ENCODE assay signal across 1 cellular context in the genomic region with DNA sequence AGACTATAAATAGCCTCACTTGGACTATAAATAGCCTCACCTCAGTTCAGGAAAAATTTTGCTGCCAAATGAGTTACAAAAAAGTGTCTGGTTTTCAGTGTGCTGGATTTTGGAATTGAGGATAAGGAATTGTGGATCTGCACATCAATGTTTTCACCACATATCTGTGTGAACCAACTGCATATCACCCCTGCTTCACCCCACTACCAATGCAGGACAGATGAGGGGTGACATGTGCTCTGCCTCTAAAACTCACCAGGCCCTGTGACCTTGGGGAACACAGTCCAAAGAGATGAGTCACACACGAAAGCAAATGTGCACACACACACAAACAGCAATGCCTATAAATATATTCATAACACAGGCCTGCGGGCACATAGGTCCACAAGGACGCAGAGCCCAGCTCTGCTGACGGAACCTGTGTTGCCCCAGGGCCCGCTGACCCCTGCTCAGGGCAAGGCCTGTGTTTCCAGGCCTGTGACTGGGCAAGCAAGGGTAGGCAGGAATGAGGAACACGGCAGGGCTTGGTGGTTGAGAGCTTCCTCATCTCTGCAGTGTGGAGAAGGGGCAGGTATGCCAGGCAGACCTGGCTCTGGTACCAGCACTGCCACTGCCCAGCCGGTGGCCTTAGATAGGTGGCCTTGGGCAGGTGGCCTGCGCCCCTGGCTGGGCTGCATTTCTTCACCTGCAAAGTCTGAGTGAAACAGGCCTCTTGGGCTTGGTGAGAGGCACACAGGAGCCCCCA.
TF ChIP-seq lines count a peak whose summit lies in the region.

No MANE protein-coding gene starts in this region.

TF ChIP-seq in HepG2, 621 proteins besides CTCF, POLR2A, EP300 and RAD21 (continued from another document and continues in another):
- TF ChIP-seq KIAA2018 (CRISPR knock-in tag; IDR thresholded peaks at IDR 0.05; ENCODE audit: borderline replicate concordance): no peak
- peak; percentile 92 for TF ChIP-seq GATAD2A (CRISPR knock-in tag; IDR thresholded peaks at IDR 0.05)
- no peak for TF ChIP-seq SUZ12 (IDR thresholded peaks at IDR 0.05; ENCODE audit: low read depth, low read length)
- no peak for TF ChIP-seq MED8 (CRISPR knock-in tag; IDR thresholded peaks at IDR 0.05; ENCODE audit: insufficient replicate concordance)
- TF ChIP-seq ZNF790 (CRISPR knock-in tag; IDR thresholded peaks at IDR 0.05; ENCODE audit: borderline replicate concordance): no peak
- TF ChIP-seq RFXAP (CRISPR knock-in tag; IDR thresholded peaks at IDR 0.05; ENCODE audit: borderline replicate concordance): peak; percentile 56; the same call in 1 of the 2 replicates
- TF ChIP-seq THRA (CRISPR knock-in tag; IDR thresholded peaks at IDR 0.05; ENCODE audit: borderline replicate concordance): peak; percentile 91; the same call in 1 of the 2 replicates
- TF ChIP-seq ZBTB42 (CRISPR knock-in tag; IDR thresholded peaks at IDR 0.05): no peak
- TF ChIP-seq, protein P1, sequence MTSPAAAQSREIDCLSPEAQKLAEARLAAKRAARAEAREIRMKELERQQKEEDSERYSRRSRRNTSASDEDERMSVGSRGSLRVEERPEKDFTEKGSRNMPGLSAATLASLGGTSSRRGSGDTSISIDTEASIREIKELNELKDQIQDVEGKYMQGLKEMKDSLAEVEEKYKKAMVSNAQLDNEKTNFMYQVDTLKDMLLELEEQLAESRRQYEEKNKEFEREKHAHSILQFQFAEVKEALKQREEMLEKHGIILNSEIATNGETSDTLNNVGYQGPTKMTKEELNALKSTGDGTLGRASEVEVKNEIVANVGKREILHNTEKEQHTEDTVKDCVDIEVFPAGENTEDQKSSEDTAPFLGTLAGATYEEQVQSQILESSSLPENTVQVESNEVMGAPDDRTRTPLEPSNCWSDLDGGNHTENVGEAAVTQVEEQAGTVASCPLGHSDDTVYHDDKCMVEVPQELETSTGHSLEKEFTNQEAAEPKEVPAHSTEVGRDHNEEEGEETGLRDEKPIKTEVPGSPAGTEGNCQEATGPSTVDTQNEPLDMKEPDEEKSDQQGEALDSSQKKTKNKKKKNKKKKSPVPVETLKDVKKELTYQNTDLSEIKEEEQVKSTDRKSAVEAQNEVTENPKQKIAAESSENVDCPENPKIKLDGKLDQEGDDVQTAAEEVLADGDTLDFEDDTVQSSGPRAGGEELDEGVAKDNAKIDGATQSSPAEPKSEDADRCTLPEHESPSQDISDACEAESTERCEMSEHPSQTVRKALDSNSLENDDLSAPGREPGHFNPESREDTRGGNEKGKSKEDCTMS (CRISPR knock-in tag; conservative IDR thresholded peaks at IDR 0.05): no peak
- TF ChIP-seq PHF21A (CRISPR knock-in tag; IDR thresholded peaks at IDR 0.05): peak; percentile 63
- no peak for TF ChIP-seq MTA3 (CRISPR knock-in tag; IDR thresholded peaks at IDR 0.05)
- TF ChIP-seq, protein P2, sequence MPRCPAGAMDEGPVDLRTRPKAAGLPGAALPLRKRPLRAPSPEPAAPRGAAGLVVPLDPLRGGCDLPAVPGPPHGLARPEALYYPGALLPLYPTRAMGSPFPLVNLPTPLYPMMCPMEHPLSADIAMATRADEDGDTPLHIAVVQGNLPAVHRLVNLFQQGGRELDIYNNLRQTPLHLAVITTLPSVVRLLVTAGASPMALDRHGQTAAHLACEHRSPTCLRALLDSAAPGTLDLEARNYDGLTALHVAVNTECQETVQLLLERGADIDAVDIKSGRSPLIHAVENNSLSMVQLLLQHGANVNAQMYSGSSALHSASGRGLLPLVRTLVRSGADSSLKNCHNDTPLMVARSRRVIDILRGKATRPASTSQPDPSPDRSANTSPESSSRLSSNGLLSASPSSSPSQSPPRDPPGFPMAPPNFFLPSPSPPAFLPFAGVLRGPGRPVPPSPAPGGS (CRISPR knock-in tag; IDR thresholded peaks at IDR 0.05): no peak
- no peak for TF ChIP-seq GTF2F1 (IDR thresholded peaks at IDR 0.05; ENCODE audit: low read length)
- no peak for TF ChIP-seq SCMH1 (CRISPR knock-in tag; IDR thresholded peaks at IDR 0.05; ENCODE audit: borderline replicate concordance)
- peak; percentile 67; the same call in 1 of the 2 replicates for TF ChIP-seq DPF2 (CRISPR knock-in tag; IDR thresholded peaks at IDR 0.05; ENCODE audit: borderline replicate concordance, low read depth)
- TF ChIP-seq NR1H2 (CRISPR knock-in tag; IDR thresholded peaks at IDR 0.05; ENCODE audit: borderline replicate concordance, low read depth): no peak
- peak; percentile 52; the same call in 1 of the 2 replicates for TF ChIP-seq GABPB1 (CRISPR knock-in tag; IDR thresholded peaks at IDR 0.05)
- TF ChIP-seq ATRX (CRISPR knock-in tag; IDR thresholded peaks at IDR 0.05; ENCODE audit: borderline replicate concordance): no peak
- TF ChIP-seq SMC3 (IDR thresholded peaks at IDR 0.05; ENCODE audit: low read length): no peak
- TF ChIP-seq NFE2 (CRISPR knock-in tag; IDR thresholded peaks at IDR 0.05): no peak
- TF ChIP-seq, protein P3, sequence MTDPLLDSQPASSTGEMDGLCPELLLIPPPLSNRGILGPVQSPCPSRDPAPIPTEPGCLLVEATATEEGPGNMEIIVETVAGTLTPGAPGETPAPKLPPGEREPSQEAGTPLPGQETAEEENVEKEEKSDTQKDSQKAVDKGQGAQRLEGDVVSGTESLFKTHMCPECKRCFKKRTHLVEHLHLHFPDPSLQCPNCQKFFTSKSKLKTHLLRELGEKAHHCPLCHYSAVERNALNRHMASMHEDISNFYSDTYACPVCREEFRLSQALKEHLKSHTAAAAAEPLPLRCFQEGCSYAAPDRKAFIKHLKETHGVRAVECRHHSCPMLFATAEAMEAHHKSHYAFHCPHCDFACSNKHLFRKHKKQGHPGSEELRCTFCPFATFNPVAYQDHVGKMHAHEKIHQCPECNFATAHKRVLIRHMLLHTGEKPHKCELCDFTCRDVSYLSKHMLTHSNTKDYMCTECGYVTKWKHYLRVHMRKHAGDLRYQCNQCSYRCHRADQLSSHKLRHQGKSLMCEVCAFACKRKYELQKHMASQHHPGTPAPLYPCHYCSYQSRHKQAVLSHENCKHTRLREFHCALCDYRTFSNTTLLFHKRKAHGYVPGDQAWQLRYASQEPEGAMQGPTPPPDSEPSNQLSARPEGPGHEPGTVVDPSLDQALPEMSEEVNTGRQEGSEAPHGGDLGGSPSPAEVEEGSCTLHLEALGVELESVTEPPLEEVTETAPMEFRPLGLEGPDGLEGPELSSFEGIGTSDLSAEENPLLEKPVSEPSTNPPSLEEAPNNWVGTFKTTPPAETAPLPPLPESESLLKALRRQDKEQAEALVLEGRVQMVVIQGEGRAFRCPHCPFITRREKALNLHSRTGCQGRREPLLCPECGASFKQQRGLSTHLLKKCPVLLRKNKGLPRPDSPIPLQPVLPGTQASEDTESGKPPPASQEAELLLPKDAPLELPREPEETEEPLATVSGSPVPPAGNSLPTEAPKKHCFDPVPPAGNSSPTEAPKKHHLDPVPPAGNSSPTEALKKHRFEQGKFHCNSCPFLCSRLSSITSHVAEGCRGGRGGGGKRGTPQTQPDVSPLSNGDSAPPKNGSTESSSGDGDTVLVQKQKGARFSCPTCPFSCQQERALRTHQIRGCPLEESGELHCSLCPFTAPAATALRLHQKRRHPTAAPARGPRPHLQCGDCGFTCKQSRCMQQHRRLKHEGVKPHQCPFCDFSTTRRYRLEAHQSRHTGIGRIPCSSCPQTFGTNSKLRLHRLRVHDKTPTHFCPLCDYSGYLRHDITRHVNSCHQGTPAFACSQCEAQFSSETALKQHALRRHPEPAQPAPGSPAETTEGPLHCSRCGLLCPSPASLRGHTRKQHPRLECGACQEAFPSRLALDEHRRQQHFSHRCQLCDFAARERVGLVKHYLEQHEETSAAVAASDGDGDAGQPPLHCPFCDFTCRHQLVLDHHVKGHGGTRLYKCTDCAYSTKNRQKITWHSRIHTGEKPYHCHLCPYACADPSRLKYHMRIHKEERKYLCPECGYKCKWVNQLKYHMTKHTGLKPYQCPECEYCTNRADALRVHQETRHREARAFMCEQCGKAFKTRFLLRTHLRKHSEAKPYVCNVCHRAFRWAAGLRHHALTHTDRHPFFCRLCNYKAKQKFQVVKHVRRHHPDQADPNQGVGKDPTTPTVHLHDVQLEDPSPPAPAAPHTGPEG (CRISPR knock-in tag; IDR thresholded peaks at IDR 0.05): 0 out of 2 replicates have a peak, but pooled peaks have one; percentile 48
- TF ChIP-seq KDM4B (CRISPR knock-in tag; IDR thresholded peaks at IDR 0.05): no peak
- TF ChIP-seq ZNF34 (CRISPR knock-in tag; IDR thresholded peaks at IDR 0.05; ENCODE audit: borderline replicate concordance): no peak
- peak; percentile 58 for TF ChIP-seq CREB1 (IDR thresholded peaks at IDR 0.05)
- TF ChIP-seq CREB1 (CRISPR knock-in tag; IDR thresholded peaks at IDR 0.05): no peak
- no peak for TF ChIP-seq PHB2 (IDR thresholded peaks at IDR 0.05; ENCODE audit: partially characterized antibody)
- no peak for TF ChIP-seq ISX (CRISPR knock-in tag; conservative IDR thresholded peaks at IDR 0.05)
- no peak for TF ChIP-seq ZNF761 (CRISPR knock-in tag; conservative IDR thresholded peaks at IDR 0.05)
- TF ChIP-seq LBX2 (CRISPR knock-in tag; IDR thresholded peaks at IDR 0.05; ENCODE audit: borderline replicate concordance): no peak
- TF ChIP-seq TBL1XR1 (IDR thresholded peaks at IDR 0.05; ENCODE audit: borderline replicate concordance, low read length, partially characterized antibody): peak; percentile 25
- peak; percentile 45; the same call in 1 of the 2 replicates for TF ChIP-seq HOMEZ (CRISPR knock-in tag; IDR thresholded peaks at IDR 0.05; ENCODE audit: low read depth)
- TF ChIP-seq KDM5A (IDR thresholded peaks at IDR 0.05; ENCODE audit: borderline replicate concordance, low read length): no peak
